ENCODE assay signal across 19 cellular contexts in the genomic region with DNA sequence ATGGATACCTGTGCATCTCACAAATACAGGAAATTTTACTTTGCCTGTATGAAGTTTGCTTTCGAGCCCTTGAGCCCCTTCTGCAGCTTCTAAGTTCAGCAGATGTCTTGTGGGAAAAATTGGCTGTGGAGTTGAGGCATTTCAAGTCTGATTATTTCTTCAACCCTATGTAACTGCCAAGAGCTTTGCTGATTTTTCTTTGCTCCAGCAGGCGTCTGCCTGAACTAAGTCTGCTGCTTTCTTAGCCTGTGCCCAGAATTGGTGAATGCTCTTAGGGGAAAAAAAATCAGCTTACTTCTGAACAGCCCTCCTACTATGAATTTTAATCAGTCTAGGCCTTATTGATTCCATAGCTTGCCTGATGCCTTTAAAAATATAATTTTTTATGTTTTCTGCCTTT. TPM values are rescaled to one million over a fixed set of nuclear protein-coding genes. Genes with fewer than 3 reads are reported as not detected.
DNase-seq lines count a peak whose midpoint lies in the region; FAIRE-seq and TF ChIP-seq lines count a peak whose summit lies in the region.
"Had no signal": no experiment of that assay in that cellular context is flagged by ENCODE, and none has a peak within 500 bp of the region (broad histone marks: within the 10 kb centered on the region; RNA-seq: fewer than 3 reads in every experiment).

No MANE protein-coding gene starts in this region.

- FAIRE-seq in GM19239 (lab: Jason Lieb, UNC): peak; percentile 44
- FAIRE-seq: A204.1, D721Med, GM12892, H1 had no signal

- no peak for DNase-seq in GM19239 (ENCODE audit: insufficient read length, low spot score)
- DNase-seq in dorsolateral prefrontal cortex: no peak
- DNase-seq in medulla oblongata (ENCODE audit: extremely low spot score): peak; percentile 61
- DNase-seq in HPDE6-E6E7 (ENCODE audit: extremely low spot score): no peak
- DNase-seq in OCI-M2 (lab: John Stamatoyannopoulos, UW; ENCODE audit: unreplicated experiment): no peak
- no peak for DNase-seq in NCI-H2107 (lab: John Stamatoyannopoulos, UW)
- no peak for DNase-seq in activated T-cell treated with anti-CD3 and anti-CD28 coated beads, Interleukin-2, amount 50 U/mL, for 24 hours
- DNase-seq: CD8-positive, alpha-beta T cell; COR-L47; DMS153; DMS79 treated with DMSO at 0.1 percent for 48 hours; EL; GDM1 had no signal

- no peaks in the 10 kb centered on the region for H3K27me3 Mint-ChIP-seq in activated T-cell treated with anti-CD3 and anti-CD28 coated beads, Interleukin-2, amount 50 U/mL, for 24 hours

- no peak overlapping the region for H3K4me3 ChIP-seq in dorsolateral prefrontal cortex
- H3K4me3 ChIP-seq: HAP-1 had no signal

- peaks cover 56% of the 10 kb centered on the region for H3K4me1 Mint-ChIP-seq in activated T-cell treated with anti-CD3 and anti-CD28 coated beads, Interleukin-2, amount 50 U/mL, for 24 hours (ENCODE audit: low read depth)

- H3K36me3 Mint-ChIP-seq in activated T-cell treated with anti-CD3 and anti-CD28 coated beads, Interleukin-2, amount 50 U/mL, for 24 hours (ENCODE audit: low read depth): peaks cover 20% of the 10 kb centered on the region

- H3K27ac Mint-ChIP-seq in activated T-cell treated with anti-CD3 and anti-CD28 coated beads, Interleukin-2, amount 50 U/mL, for 24 hours: no peak overlapping the region
- H3K27ac Mint-ChIP-seq: CD14-positive monocyte; CD8-positive, alpha-beta T cell had no signal

- TF ChIP-seq CTCF in dorsolateral prefrontal cortex (IDR thresholded peaks at IDR 0.05 in 54 of 56, conservative IDR thresholded peaks at IDR 0.05 in 2 of 56; ENCODE audit: low read depth in 1 of 56, partially characterized antibody in 56 of 56): no peak

- H3K27me3 ChIP-seq in dorsolateral prefrontal cortex: no peaks in the 10 kb centered on the region

- no peak overlapping the region for H3K4me3 Mint-ChIP-seq in activated T-cell treated with anti-CD3 and anti-CD28 coated beads, Interleukin-2, amount 50 U/mL, for 24 hours
- H3K4me3 Mint-ChIP-seq: CD14-positive monocyte; CD8-positive, alpha-beta T cell had no signal

- no peaks in the 10 kb centered on the region for H3K9me3 Mint-ChIP-seq in activated T-cell treated with anti-CD3 and anti-CD28 coated beads, Interleukin-2, amount 50 U/mL, for 24 hours
- H3K9me3 Mint-ChIP-seq: CD8-positive, alpha-beta T cell had no signal

- peak overlapping the region in 33 of 59 donors; percentile 5 to 75 (median 31) for H3K27ac ChIP-seq in dorsolateral prefrontal cortex

- intact Hi-C loops in dorsolateral prefrontal cortex (cut with DNase I): loop anchor here in 1 of 2 donors (10.0 kb wide), 1 partner anchor 65 kb away; no protein-coding TSS in a partner anchor

RNA-seq across cellular contexts. Expression of a gene that starts 41.2 kb away (rescaled TPM):
- total RNA-seq in dorsolateral prefrontal cortex: 10 to 100 TPM; 14.5 to 24.0 (median 19.2) TPM
